In genomic region chr21:34278451-34278850, GRCh38 we compare ENCODE assay signal across 7 cellular contexts.
"Had no signal": no experiment of that assay in that cellular context is flagged by ENCODE, and none has a peak within 500 bp of the region (broad histone marks: within the 10 kb centered on the region; RNA-seq: fewer than 3 reads in every experiment).

No MANE protein-coding gene starts in this region.

- ATAC-seq: HCT116, HepG2 had no signal

- H3K9me3 Mint-ChIP-seq: HFFc6, IgD-negative memory B cell had no signal

- H3K36me3 Mint-ChIP-seq: IgD-negative memory B cell had no signal

- H3K4me3 Mint-ChIP-seq: HFFc6, IgD-negative memory B cell had no signal

- H3K27ac Mint-ChIP-seq: HFFc6, IgD-negative memory B cell had no signal

- DNase-seq: GM23248, GOT3, H7, HFFc6 had no signal
